ENCODE assay signal across 27 cellular contexts in the genomic region with DNA sequence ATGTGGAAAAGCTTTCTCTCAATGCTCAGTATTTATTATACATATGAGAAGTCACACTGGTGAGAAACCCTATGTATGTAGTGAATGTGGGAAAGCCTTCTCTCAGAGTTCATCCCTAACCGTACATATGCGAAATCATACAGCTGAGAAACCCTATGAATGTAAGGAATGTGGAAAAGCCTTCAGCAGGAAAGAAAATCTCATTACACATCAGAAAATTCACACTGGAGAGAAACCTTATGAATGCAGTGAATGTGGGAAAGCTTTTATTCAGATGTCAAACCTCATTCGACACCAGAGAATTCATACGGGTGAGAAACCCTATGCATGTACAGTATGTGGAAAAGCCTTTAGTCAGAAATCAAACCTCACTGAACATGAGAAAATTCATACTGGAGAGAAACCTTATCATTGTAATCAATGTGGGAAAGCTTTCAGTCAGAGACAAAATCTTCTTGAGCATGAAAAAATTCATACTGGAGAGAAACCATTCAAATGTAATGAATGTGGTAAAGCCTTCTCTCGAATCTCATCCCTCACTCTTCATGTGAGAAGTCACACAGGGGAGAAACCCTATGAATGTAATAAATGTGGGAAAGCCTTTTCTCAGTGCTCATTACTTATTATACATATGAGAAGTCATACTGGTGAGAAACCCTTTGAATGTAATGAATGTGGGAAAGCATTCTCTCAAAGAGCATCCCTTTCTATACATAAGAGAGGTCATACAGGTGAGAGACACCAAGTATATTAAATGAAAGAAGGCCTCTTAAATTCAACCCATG.
"Had no signal": no experiment of that assay in that cellular context is flagged by ENCODE, and none has a peak within 500 bp of the region (broad histone marks: within the 10 kb centered on the region; RNA-seq: fewer than 3 reads in every experiment).

No MANE protein-coding gene starts in this region.

- H3K27ac Mint-ChIP-seq: activated CD4-positive, alpha-beta T cell treated with anti-CD3 and anti-CD28 coated beads, Interleukin-2, amount 10 ng/mL, durations not matched to agents 7 days and 5 days; activated CD8-positive, alpha-beta memory T cell treated with anti-CD3 and anti-CD28 coated beads, Interleukin-2, amount 10 ng/mL, durations not matched to agents 7 days and 5 days; activated CD8-positive, alpha-beta T cell treated with anti-CD3 and anti-CD28 coated beads for 36 hours; activated T-helper 1 cell treated with anti-CD3 and anti-CD28 coated beads, Interleukin-12 subunit alpha, Interleukin-12 subunit beta, Interleukin-2, Interleukin-4 antibody, amounts not matched to agents 30 ng/mL and 10 ng/mL and 1 ng/mL, durations not matched to agents 14 hours and 24 hours and 36 hours; nephron had no signal

- H3K4me3 Mint-ChIP-seq: activated CD4-positive, alpha-beta T cell treated with anti-CD3 and anti-CD28 coated beads, Interleukin-2, amount 10 ng/mL, durations not matched to agents 7 days and 5 days; activated CD8-positive, alpha-beta memory T cell treated with anti-CD3 and anti-CD28 coated beads, Interleukin-2, amount 10 ng/mL, durations not matched to agents 7 days and 5 days; activated CD8-positive, alpha-beta T cell treated with anti-CD3 and anti-CD28 coated beads for 36 hours; activated T-helper 1 cell treated with anti-CD3 and anti-CD28 coated beads, Interleukin-12 subunit alpha, Interleukin-12 subunit beta, Interleukin-2, Interleukin-4 antibody, amounts not matched to agents 30 ng/mL and 10 ng/mL and 1 ng/mL, durations not matched to agents 14 hours and 24 hours and 36 hours; central memory CD8-positive, alpha-beta T cell; nephron had no signal

- H3K4me1 Mint-ChIP-seq: activated CD4-positive, alpha-beta T cell treated with anti-CD3 and anti-CD28 coated beads, Interleukin-2, amount 10 ng/mL, durations not matched to agents 7 days and 5 days; activated CD8-positive, alpha-beta memory T cell treated with anti-CD3 and anti-CD28 coated beads, Interleukin-2, amount 10 ng/mL, durations not matched to agents 7 days and 5 days; central memory CD8-positive, alpha-beta T cell; nephron had no signal

- H3K27me3 Mint-ChIP-seq: activated CD4-positive, alpha-beta T cell treated with anti-CD3 and anti-CD28 coated beads, Interleukin-2, amount 10 ng/mL, durations not matched to agents 7 days and 5 days; activated CD8-positive, alpha-beta memory T cell treated with anti-CD3 and anti-CD28 coated beads, Interleukin-2, amount 10 ng/mL, durations not matched to agents 7 days and 5 days; activated CD8-positive, alpha-beta T cell treated with anti-CD3 and anti-CD28 coated beads for 36 hours; central memory CD8-positive, alpha-beta T cell had no signal

- H3K4me1 ChIP-seq: breast epithelium, prostate gland, thyroid gland, upper lobe of right lung had no signal

- DNase-seq: activated CD4-positive, alpha-beta T cell treated with anti-CD3 and anti-CD28 coated beads, Interleukin-2, amount 10 ng/mL, durations not matched to agents 7 days and 5 days; activated CD4-positive, CD25-positive, alpha-beta regulatory T cell treated with anti-CD3 and anti-CD28 coated beads, Interleukin-2, amount 50 U/mL, for 72 hours; activated CD8-positive, alpha-beta memory T cell treated with anti-CD3 and anti-CD28 coated beads, Interleukin-2, amount 10 ng/mL, durations not matched to agents 7 days and 5 days; activated CD8-positive, alpha-beta T cell treated with anti-CD3 and anti-CD28 coated beads for 36 hours; activated gamma-delta T cell; activated naive CD4-positive, alpha-beta T cell treated with anti-CD3 and anti-CD28 coated beads, Interleukin-2, amount 50 U/mL, for 16 hours; activated T-cell treated with anti-CD3 and anti-CD28 coated beads for 4 hours; foreskin fibroblast; kidney; ovary; stimulated activated CD4-positive, alpha-beta T cell treated with anti-CD3 and anti-CD28 coated beads, Interleukin-4, amount 100 ng/mL, for 4 hours; stimulated activated naive CD8-positive, alpha-beta T cell treated with anti-CD3 and anti-CD28 coated beads, Interleukin-15, Interleukin-2, amounts not matched to agents 100 U/mL and 50 U/mL, for 24 hours; substantia nigra; T-helper 1 cell; thyroid gland; upper lobe of right lung; WERI-Rb-1 had no signal

- FAIRE-seq: colon, kidney, TTC549 had no signal

- H3K27ac ChIP-seq: breast epithelium, epithelial cell of prostate, neutrophil, ovary, prostate gland, thyroid gland, upper lobe of right lung, WERI-Rb-1 had no signal

- H3K4me3 ChIP-seq: breast epithelium, ovary, prostate gland, thyroid gland, upper lobe of right lung had no signal

- ATAC-seq: activated CD8-positive, alpha-beta memory T cell treated with anti-CD3 and anti-CD28 coated beads, Interleukin-2, amount 10 ng/mL, durations not matched to agents 7 days and 5 days; activated CD8-positive, alpha-beta T cell treated with anti-CD3 and anti-CD28 coated beads for 36 hours; left lobe of liver; stimulated activated naive CD8-positive, alpha-beta T cell treated with anti-CD3 and anti-CD28 coated beads, Interleukin-15, Interleukin-2, amounts not matched to agents 100 U/mL and 50 U/mL, for 24 hours; upper lobe of right lung had no signal

- H3K27me3 ChIP-seq: breast epithelium, neutrophil, ovary, thyroid gland, upper lobe of right lung had no signal

- H3K36me3 ChIP-seq: neutrophil, ovary had no signal
